In genomic region chr14:104066719-104067118, GRCh38 we compare ENCODE assay signal across 2 cellular contexts.
TF ChIP-seq lines count a peak whose summit lies in the region.

No MANE protein-coding gene starts in this region.

TF ChIP-seq in A549, 52 proteins besides CTCF, POLR2A, EP300 and RAD21:
- TF ChIP-seq REST (IDR thresholded peaks at IDR 0.05) (no peak), ZFP36 (IDR thresholded peaks at IDR 0.05; ENCODE audit: borderline replicate concordance, partially characterized antibody) (peak; percentile 82)

TF ChIP-seq in HEK293, 187 proteins besides CTCF, POLR2A, EP300 and RAD21:
- TF ChIP-seq SETDB1 (IDR thresholded peaks at IDR 0.05; ENCODE audit: insufficient read length, low read length) (peak; percentile 60), GLI4 (tag by site-specific recombination; IDR thresholded peaks at IDR 0.05) (no peak), TRIM28 (IDR thresholded peaks at IDR 0.05; ENCODE audit: borderline replicate concordance, low read length) (peak; percentile 60; the same call in 1 of the 2 replicates), ZNF585B (tag by site-specific recombination; IDR thresholded peaks at IDR 0.05) (peak; percentile 99)
